ENCODE assay signal across 22 cellular contexts in the genomic region with DNA sequence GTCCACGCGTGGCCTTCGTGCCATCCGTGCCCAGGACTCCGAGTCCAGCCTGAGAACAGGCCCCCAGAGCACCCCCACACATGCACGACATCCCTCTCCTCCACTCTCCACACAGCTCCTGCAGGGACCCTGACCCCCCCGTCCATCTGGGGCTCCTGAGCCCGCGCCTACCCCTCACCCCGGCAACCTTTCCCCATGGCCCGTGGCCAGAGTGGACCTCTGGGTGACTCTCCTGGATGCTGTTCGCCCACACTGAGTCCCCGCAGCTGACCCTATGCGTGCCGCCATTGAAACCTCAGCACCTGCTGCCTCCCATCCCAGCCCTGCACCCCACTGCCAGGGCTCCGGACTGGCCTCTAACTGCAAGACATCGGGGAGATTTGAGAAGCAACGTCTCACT.
"Had no signal": no experiment of that assay in that cellular context is flagged by ENCODE, and none has a peak within 500 bp of the region (broad histone marks: within the 10 kb centered on the region; RNA-seq: fewer than 3 reads in every experiment).

No MANE protein-coding gene starts in this region.

- ATAC-seq: heart right ventricle; left ventricle myocardium superior; naive thymus-derived CD8-positive, alpha-beta T cell; pancreas; psoas muscle; right lobe of liver; stimulated activated naive B cell treated with anti-CD40 and anti-IgM and Interleukin-4, amounts not matched to agents 10 μg/mL and 1 μg/mL and 100 μg/mL, for 72 hours had no signal

- H2AFZ ChIP-seq: hepatocyte, neural progenitor cell had no signal

- H3K4me3 ChIP-seq: heart right ventricle, hepatocyte, lower lobe of right lung, neural progenitor cell, pancreas, psoas muscle, right lobe of liver, smooth muscle cell, tibial nerve, vagina had no signal

- H3K27ac ChIP-seq: heart right ventricle, hepatocyte, lower lobe of right lung, neural progenitor cell, pancreas, psoas muscle, right lobe of liver, tibial nerve, vagina had no signal

- FAIRE-seq: pancreas had no signal

- H3K4me1 ChIP-seq: heart right ventricle, lower lobe of right lung, neural progenitor cell, pancreas, psoas muscle, right lobe of liver, tibial nerve, vagina had no signal

- H3K36me3 ChIP-seq: heart right ventricle, lower lobe of right lung, neural progenitor cell, pancreas, right lobe of liver, tibial nerve, vagina had no signal

- H3K79me2 ChIP-seq: hepatocyte had no signal

- H3K4me2 ChIP-seq: hepatocyte, neural progenitor cell, smooth muscle cell had no signal

- H3K9me3 ChIP-seq: heart right ventricle, lower lobe of right lung, pancreas, psoas muscle, right lobe of liver, tibial nerve, vagina had no signal

- H3K27me3 ChIP-seq: right lobe of liver, vagina had no signal

- DNase-seq: heart right ventricle; islet precursor cell; left ventricle myocardium superior; lower lobe of right lung; mammary epithelial cell; mesenchymal stem cell; naive thymus-derived CD8-positive, alpha-beta T cell; pancreas; posterior cingulate gyrus; psoas muscle; stimulated activated CD4-positive, alpha-beta T cell treated with anti-CD3 and anti-CD28 coated beads, Interleukin-1b, Interleukin-23, amount 100 ng/mL, for 48 hours; stimulated activated CD4-positive, alpha-beta T cell treated with anti-CD3 and anti-CD28 coated beads, Interleukin-2, amount 100 ng/mL, for 48 hours; stimulated activated CD4-positive, alpha-beta T cell treated with anti-CD3 and anti-CD28 coated beads, Interleukin-4, amount 100 ng/mL, for 4 hours; stimulated activated CD8-positive, alpha-beta memory T cell treated with anti-CD3 and anti-CD28 coated beads, Interleukin-4, amount 100 ng/mL, for 48 hours; stimulated activated naive B cell treated with anti-CD40 and anti-IgM and Interleukin-4, amounts not matched to agents 10 μg/mL and 1 μg/mL and 100 μg/mL, for 72 hours; substantia nigra had no signal
